17 cellular contexts compared by ENCODE assay signal in the genomic region with DNA sequence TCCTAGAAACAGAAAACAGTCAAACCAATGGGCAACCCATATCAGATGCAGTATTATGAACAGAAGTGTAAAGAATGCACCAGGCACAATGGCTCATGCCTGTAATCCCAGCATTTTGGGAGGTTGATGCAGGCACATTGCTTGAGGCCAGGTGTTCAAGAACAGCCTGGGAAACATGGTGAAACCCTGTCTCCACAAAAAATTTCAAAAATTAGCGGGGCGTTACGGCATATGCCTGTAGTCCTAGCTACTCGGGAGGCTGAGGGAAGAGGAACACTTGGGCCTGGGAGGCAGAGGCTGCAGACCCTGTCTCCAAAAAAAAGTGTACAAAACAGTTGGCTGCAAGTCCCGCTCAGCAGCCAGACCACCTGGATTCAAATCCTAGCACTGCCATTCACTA. TPM values are rescaled to one million over a fixed set of nuclear protein-coding genes. Genes with fewer than 3 reads are reported as not detected.
DNase-seq lines count a peak whose midpoint lies in the region; ATAC-seq and TF ChIP-seq lines count a peak whose summit lies in the region.
"Had no signal": no experiment of that assay in that cellular context is flagged by ENCODE, and none has a peak within 500 bp of the region (broad histone marks: within the 10 kb centered on the region; RNA-seq: fewer than 3 reads in every experiment).

No MANE protein-coding gene starts in this region.

- CTCF ChIA-PET in CD4-positive, alpha-beta memory T cell (lab: Charles Lee; ENCODE audit: partially characterized antibody) = interaction anchor here (9.2 to 32.3 kb wide), 3 partner anchors 11 to 36 kb away, joined by 114 to 1075 read pairs (median 192); no protein-coding TSS in a partner anchor
- CTCF ChIA-PET in Caco-2 (lab: Charles Lee) = no interaction called here

- H2AFZ ChIP-seq in H9 (ENCODE audit: low read length) = no peak overlapping the region

- H3K79me2 ChIP-seq in H9 (ENCODE audit: insufficient read depth, low read length) = peaks cover 49% of the 10 kb centered on the region; the same call in 1 of the 2 replicates

- no peak overlapping the region for H2BK120ac ChIP-seq in H9 (ENCODE audit: low read depth, low read length, poor library complexity, severe bottlenecking)

- H4K20me1 ChIP-seq in H9 (ENCODE audit: control insufficient read depth, insufficient read depth, insufficient read length) = no peaks in the 10 kb centered on the region

- H3K9me3 ChIP-seq in CD4-positive, alpha-beta memory T cell (ENCODE audit: control insufficient read depth in 1 of 2, low read length in 2 of 2) = no peaks in the 10 kb centered on the region
- H3K9me3 ChIP-seq in H9 (ENCODE audit: control insufficient read depth, low read depth, low read length) = no peaks in the 10 kb centered on the region
- H3K9me3 ChIP-seq in left lung = no peaks in the 10 kb centered on the region
- H3K9me3 ChIP-seq in Caco-2 = no peaks in the 10 kb centered on the region
- no peaks in the 10 kb centered on the region for H3K9me3 ChIP-seq in MG63
- H3K9me3 ChIP-seq: thyroid gland had no signal

- peaks cover 90% of the 10 kb centered on the region for H3K4me1 ChIP-seq in CD4-positive, alpha-beta memory T cell (ENCODE audit: insufficient read depth, low read length)
- H3K4me1 ChIP-seq in H9 (ENCODE audit: insufficient read depth, low read length) (peaks cover 18% of the 10 kb centered on the region), left lung (peaks cover 47 to 95% of the 10 kb centered on the region in 2 donors), Caco-2 (peaks cover 46% of the 10 kb centered on the region)

- no peak overlapping the region for H4K91ac ChIP-seq in H9 (ENCODE audit: insufficient read length, low read depth, low read length)

- peaks cover 0 to 3% (median 0%) of the 10 kb centered on the region in 8 donors for H3K9me3 Mint-ChIP-seq in CD4-positive, alpha-beta memory T cell
- H3K9me3 Mint-ChIP-seq in H9 (no peaks in the 10 kb centered on the region), Caco-2 (ENCODE audit: unreplicated experiment) (no peaks in the 10 kb centered on the region)
- H3K9me3 Mint-ChIP-seq in central memory CD8-positive, alpha-beta T cell = no peaks in the 10 kb centered on the region
- H3K9me3 Mint-ChIP-seq in natural killer cell treated with Interleukin-12 subunit alpha and Interleukin-12 subunit beta and Interleukin-15 and Interleukin-18, amount 100 ng/mL, for 72 hours = no peaks in the 10 kb centered on the region

- no peak overlapping the region for H3K18ac ChIP-seq in H9 (ENCODE audit: insufficient read length, low read depth, low read length)

- H3K4me2 ChIP-seq in H9 (ENCODE audit: insufficient read depth, insufficient read length, low read length) = no peak overlapping the region

- H2BK5ac ChIP-seq in H9 (ENCODE audit: insufficient read length, low read length) = no peak overlapping the region

- H3K4me3 ChIP-seq in CD4-positive, alpha-beta memory T cell (ENCODE audit: low read length in 2 of 2) = no peak overlapping the region
- H3K4me3 ChIP-seq in left lung = no peak overlapping the region
- H3K4me3 ChIP-seq in Caco-2 (ENCODE audit: low read depth, low read length) = no peak overlapping the region
- H3K4me3 ChIP-seq in MG63 = no peak overlapping the region
- H3K4me3 ChIP-seq: thyroid gland had no signal

- no peak overlapping the region for H2BK12ac ChIP-seq in H9 (ENCODE audit: insufficient read length, low read depth, low read length)

- peaks cover 3% of the 10 kb centered on the region for H3K79me1 ChIP-seq in H9 (ENCODE audit: insufficient read depth, low read depth, low read length, poor library complexity, severe bottlenecking)

- no peak overlapping the region for H3K9ac ChIP-seq in H9 (ENCODE audit: extremely low read depth, insufficient read length, low read length)

- no peak for ATAC-seq in central memory CD8-positive, alpha-beta T cell (replicated peaks; ENCODE audit: extremely low read depth, poor library complexity, severe bottlenecking)
- ATAC-seq in natural killer cell treated with Interleukin-12 subunit alpha and Interleukin-12 subunit beta and Interleukin-15 and Interleukin-18, amount 100 ng/mL, for 72 hours = no peak
- ATAC-seq in left lung = no peak
- ATAC-seq: foreskin keratinocyte, left ventricle myocardium superior had no signal

- peak overlapping the region; percentile 0 to 94 (median 66) for H3K4me3 Mint-ChIP-seq in CD4-positive, alpha-beta memory T cell
- no peak overlapping the region; a peak in 1 of 5 replicates for H3K4me3 Mint-ChIP-seq in H9
- peak overlapping the region; percentile 61 for H3K4me3 Mint-ChIP-seq in central memory CD8-positive, alpha-beta T cell
- peak overlapping the region; percentile 42 for H3K4me3 Mint-ChIP-seq in natural killer cell treated with Interleukin-12 subunit alpha and Interleukin-12 subunit beta and Interleukin-15 and Interleukin-18, amount 100 ng/mL, for 72 hours
- no peak overlapping the region for H3K4me3 Mint-ChIP-seq in Caco-2 (ENCODE audit: unreplicated experiment)

- peaks cover 54 to 90% (median 73%) of the 10 kb centered on the region in 4 donors for H3K4me1 Mint-ChIP-seq in CD4-positive, alpha-beta memory T cell
- H3K4me1 Mint-ChIP-seq in H9 = peaks cover 61 to 65% of the 10 kb centered on the region in 2 experiments
- H3K4me1 Mint-ChIP-seq in central memory CD8-positive, alpha-beta T cell = peaks cover 84% of the 10 kb centered on the region
- peaks cover 76 to 77% of the 10 kb centered on the region in 2 donors for H3K4me1 Mint-ChIP-seq in natural killer cell treated with Interleukin-12 subunit alpha and Interleukin-12 subunit beta and Interleukin-15 and Interleukin-18, amount 100 ng/mL, for 72 hours (ENCODE audit: low read depth in 2 of 2)
- peaks cover 28% of the 10 kb centered on the region for H3K4me1 Mint-ChIP-seq in Caco-2 (ENCODE audit: low read depth, unreplicated experiment)

- H3K36me3 Mint-ChIP-seq in CD4-positive, alpha-beta memory T cell = peaks cover 16 to 52% of the 10 kb centered on the region in 2 donors
- peaks cover 0 to 12% (median 5%) of the 10 kb centered on the region in 3 experiments; a peak in 4 of 7 replicates for H3K36me3 Mint-ChIP-seq in H9 (ENCODE audit: insufficient read depth in 1 of 3, low read depth in 3 of 3)
- peaks cover 29% of the 10 kb centered on the region for H3K36me3 Mint-ChIP-seq in central memory CD8-positive, alpha-beta T cell (ENCODE audit: insufficient read depth)
- H3K36me3 Mint-ChIP-seq in natural killer cell treated with Interleukin-12 subunit alpha and Interleukin-12 subunit beta and Interleukin-15 and Interleukin-18, amount 100 ng/mL, for 72 hours = peaks cover 5% of the 10 kb centered on the region
- peaks cover 36% of the 10 kb centered on the region for H3K36me3 Mint-ChIP-seq in Caco-2 (ENCODE audit: insufficient read depth, unreplicated experiment)

- no peak overlapping the region for H4K5ac ChIP-seq in H9 (ENCODE audit: insufficient read length, low read depth, low read length)

- BruUV-seq in Caco-2 (replicated peaks; lab: Mats Ljungman, UMichigan) = no TSS peak

- H3T11ph ChIP-seq in H9 (ENCODE audit: low read length) = no peak overlapping the region

- TF ChIP-seq CTCF in H9 (conservative IDR thresholded peaks at IDR 0.05) (no peak), left lung (IDR thresholded peaks at IDR 0.05) (no peak), Caco-2 (IDR thresholded peaks at IDR 0.05; ENCODE audit: insufficient read depth in 1 of 2, low read depth in 1 of 2, low read length in 1 of 2, severe bottlenecking in 1 of 2, unreplicated experiment in 1 of 2) (no peak)

- H3K23me2 ChIP-seq in H9 (ENCODE audit: insufficient read length, low read depth, low read length, poor library complexity, severe bottlenecking) = peaks cover 8% of the 10 kb centered on the region

- no peaks in the 10 kb centered on the region for H3K36me3 ChIP-seq in CD4-positive, alpha-beta memory T cell (ENCODE audit: insufficient read depth, low read length)
- H3K36me3 ChIP-seq in left lung (peaks cover 0 to 4% of the 10 kb centered on the region in 2 donors), Caco-2 (ENCODE audit: control insufficient read depth, insufficient read depth, low read length) (no peaks in the 10 kb centered on the region; the same call in 1 of the 2 replicates), MG63 (peaks cover 13% of the 10 kb centered on the region)
- H3K36me3 ChIP-seq: thyroid gland had no signal

- POLR2A ChIA-PET in CD4-positive, alpha-beta memory T cell (lab: Charles Lee; ENCODE audit: partially characterized antibody) = interaction anchor here (0.9 to 12.5 kb wide), 6 partner anchors 10 to 236 kb away, joined by 3 to 338 read pairs (median 129); a partner anchor contains a TSS
- POLR2A ChIA-PET in Caco-2 (lab: Charles Lee) = interaction anchor here (0.6 kb wide), 1 partner anchor 32 kb away, joined by 4 read pairs; no protein-coding TSS in a partner anchor

- H3K27me3 ChIP-seq in CD4-positive, alpha-beta memory T cell (ENCODE audit: insufficient read depth, low read length) = no peaks in the 10 kb centered on the region
- no peaks in the 10 kb centered on the region for H3K27me3 ChIP-seq in H9 (ENCODE audit: insufficient read depth, low read length)
- H3K27me3 ChIP-seq in left lung = no peaks in the 10 kb centered on the region
- H3K27me3 ChIP-seq in Caco-2 (replicated peaks; ENCODE audit: control insufficient read depth, insufficient read depth, low read length) = no peaks in the 10 kb centered on the region
- no peaks in the 10 kb centered on the region for H3K27me3 ChIP-seq in MG63
- H3K27me3 ChIP-seq: foreskin keratinocyte, thyroid gland had no signal

- no peak overlapping the region for H3K56ac ChIP-seq in H9 (ENCODE audit: insufficient read length, low read depth, low read length)

- intact Hi-C loops in CD4-positive, alpha-beta memory T cell (cut with micrococcal nuclease) = no loop called here
- intact Hi-C loops in left lung (cut with DNase I) (no loop called here), Caco-2 (cut with micrococcal nuclease; ENCODE audit: unreplicated experiment) (no loop called here)

- H2BK20ac ChIP-seq in H9 (ENCODE audit: low read depth, low read length, poor library complexity, severe bottlenecking) = no peak overlapping the region

- no peaks in the 10 kb centered on the region for H3K27me3 Mint-ChIP-seq in CD4-positive, alpha-beta memory T cell
- H3K27me3 Mint-ChIP-seq in H9 (ENCODE audit: low read depth) (no peaks in the 10 kb centered on the region), Caco-2 (ENCODE audit: insufficient read depth, unreplicated experiment) (no peaks in the 10 kb centered on the region)
- H3K27me3 Mint-ChIP-seq in central memory CD8-positive, alpha-beta T cell = no peaks in the 10 kb centered on the region
- H3K27me3 Mint-ChIP-seq in natural killer cell treated with Interleukin-12 subunit alpha and Interleukin-12 subunit beta and Interleukin-15 and Interleukin-18, amount 100 ng/mL, for 72 hours = no peaks in the 10 kb centered on the region

- no peak overlapping the region for H3K27ac ChIP-seq in CD4-positive, alpha-beta memory T cell (ENCODE audit: low read depth, low read length)
- H3K27ac ChIP-seq in H9 (ENCODE audit: insufficient read length, low read depth, low read length) (no peak overlapping the region), left lung (peak overlapping the region in 1 of 2 donors; percentile 91)
- H3K27ac ChIP-seq: foreskin keratinocyte had no signal

- no peak overlapping the region for H2AK5ac ChIP-seq in H9 (ENCODE audit: insufficient read length, low read length)

- no peak for DNase-seq in CD4-positive, alpha-beta memory T cell
- no peak for DNase-seq in H9
- DNase-seq in central memory CD8-positive, alpha-beta T cell (ENCODE audit: low spot score in 2 of 2) = no peak
- peak; percentile 0 for DNase-seq in natural killer cell treated with Interleukin-12 subunit alpha and Interleukin-12 subunit beta and Interleukin-15 and Interleukin-18, amount 100 ng/mL, for 72 hours (ENCODE audit: low spot score)
- DNase-seq in left lung = no peak
- DNase-seq in Caco-2 = no peak
- DNase-seq in MG63 = no peak
- DNase-seq: activated CD4-positive, alpha-beta T cell treated with anti-CD3 and anti-CD28 coated beads, Interleukin-2, amount 50 U/mL, for 48 hours; AML-193; anterior cingulate cortex; foreskin keratinocyte; left ventricle myocardium superior; NCI-H1092 treated with DMSO at 0.1 percent for 48 hours; NCI-H2107; NCI-H524 treated with DMSO at 0.1 percent for 48 hours; T1000; thyroid gland had no signal

- H4K8ac ChIP-seq in H9 (replicated peaks; ENCODE audit: insufficient read length, low read depth, low read length) = no peak overlapping the region

- H2BK15ac ChIP-seq in H9 (ENCODE audit: low read depth, low read length) = no peak overlapping the region

- H3K14ac ChIP-seq in H9 (ENCODE audit: insufficient read depth, low read length) = no peak overlapping the region

- H3K23ac ChIP-seq in H9 (ENCODE audit: insufficient read length, low read depth, low read length) = no peak overlapping the region

- no peak overlapping the region for H3K4ac ChIP-seq in H9 (ENCODE audit: low read depth, low read length)

- H3K27ac Mint-ChIP-seq in CD4-positive, alpha-beta memory T cell = peak overlapping the region; percentile 2 to 96 (median 65)
- peak overlapping the region in 2 of 3 experiments; percentile 13 to 62; a peak in 1 of 7 replicates for H3K27ac Mint-ChIP-seq in H9
- no peak overlapping the region for H3K27ac Mint-ChIP-seq in central memory CD8-positive, alpha-beta T cell (ENCODE audit: low read depth)
- H3K27ac Mint-ChIP-seq in natural killer cell treated with Interleukin-12 subunit alpha and Interleukin-12 subunit beta and Interleukin-15 and Interleukin-18, amount 100 ng/mL, for 72 hours = peak overlapping the region; percentile 56 to 63
- H3K27ac Mint-ChIP-seq in Caco-2 (ENCODE audit: unreplicated experiment) = no peak overlapping the region

- no CpG with 5 or more reads among the region's 5 CpGs for WGBS in H9 (ENCODE audit: extremely low coverage, insufficient read length, low lambda C conversion rate)

RNA-seq across cellular contexts. Expression of a gene that starts 4.9 kb away (rescaled TPM):
- total RNA-seq in CD4-positive, alpha-beta memory T cell = 100 to 1,000 TPM; 108 to 126 TPM
- 100 to 1,000 TPM in 1 of 2 donors, 10 to 100 TPM in 1; 81.7 to 115 TPM for polyA plus RNA-seq in CD4-positive, alpha-beta memory T cell
- total RNA-seq in H9 (2021) = 88.9 and 92.8 TPM in 2 replicates
- total RNA-seq in natural killer cell treated with Interleukin-12 subunit alpha and Interleukin-12 subunit beta and Interleukin-15 and Interleukin-18, amount 100 ng/mL, for 72 hours = 100 to 1,000 TPM; 133 to 160 TPM
- 100 to 1,000 TPM in 1 of 2 donors, 10 to 100 TPM in 1; 90.7 to 111 TPM for total RNA-seq in left lung
- 150 and 162 TPM in 2 replicates for total RNA-seq in Caco-2 (2022)
- 6.4 and 11.5 TPM in 2 replicates for total RNA-seq in MG63 (2014; rRNA removed; shearing (Covaris generic); ENCODE audit: low replicate concordance)

RNA-seq across cellular contexts. Expression of a gene that starts 31.1 kb away (rescaled TPM):
- total RNA-seq in CD4-positive, alpha-beta memory T cell = over 10,000 TPM in 1 of 2 experiments, 1,000 to 10,000 TPM in 1; 8,627 to 11,547 TPM
- polyA plus RNA-seq in CD4-positive, alpha-beta memory T cell = not detected
- 2,441 and 2,702 TPM in 2 replicates for total RNA-seq in H9 (2021)
- 1,000 to 10,000 TPM; 6,345 to 8,722 TPM for total RNA-seq in natural killer cell treated with Interleukin-12 subunit alpha and Interleukin-12 subunit beta and Interleukin-15 and Interleukin-18, amount 100 ng/mL, for 72 hours
- total RNA-seq in left lung = 1,000 to 10,000 TPM; 6,889 to 7,719 TPM
- total RNA-seq in Caco-2 (2022) = 3,944 and 3,946 TPM in 2 replicates
- total RNA-seq in MG63 (2014; rRNA removed; shearing (Covaris generic); ENCODE audit: low replicate concordance) = not detected in 2 replicates
- polyA plus RNA-seq: foreskin keratinocyte had no signal

RNA-seq across cellular contexts. Expression of a gene that starts 32.4 kb away (rescaled TPM):
- total RNA-seq in CD4-positive, alpha-beta memory T cell = 1,000 to 10,000 TPM in 1 of 2 experiments, 100 to 1,000 TPM in 1; 925 to 1,200 TPM
- not detected for polyA plus RNA-seq in CD4-positive, alpha-beta memory T cell
- total RNA-seq in H9 (2021) (3,262 and 3,277 TPM in 2 replicates), left lung (1,000 to 10,000 TPM; 3,185 to 3,518 TPM), Caco-2 (2022) (3,380 and 3,645 TPM in 2 replicates)
- total RNA-seq in natural killer cell treated with Interleukin-12 subunit alpha and Interleukin-12 subunit beta and Interleukin-15 and Interleukin-18, amount 100 ng/mL, for 72 hours = 1,000 to 10,000 TPM; 1,386 to 2,161 TPM
- not detected in 2 replicates for total RNA-seq in MG63 (2014; rRNA removed; shearing (Covaris generic); ENCODE audit: low replicate concordance)
- polyA plus RNA-seq: foreskin keratinocyte had no signal

RNA-seq across cellular contexts. Expression of a gene that starts 41.5 kb away (rescaled TPM):
- 1 to 10 TPM; 4.9 to 5.9 TPM for total RNA-seq in CD4-positive, alpha-beta memory T cell
- polyA plus RNA-seq in CD4-positive, alpha-beta memory T cell = 1 to 10 TPM in 1 of 2 donors, under 1 TPM in 1; 0.46 to 2.2 TPM
- total RNA-seq in H9 (2021) = 1.4 and 2.1 TPM in 2 replicates
- total RNA-seq in natural killer cell treated with Interleukin-12 subunit alpha and Interleukin-12 subunit beta and Interleukin-15 and Interleukin-18, amount 100 ng/mL, for 72 hours = 1 to 10 TPM; 2.4 to 2.6 TPM
- 1 to 10 TPM; 1.7 to 2.3 TPM for total RNA-seq in left lung
- 2.1 and 3.6 TPM in 2 replicates for total RNA-seq in Caco-2 (2022)
- total RNA-seq in MG63 (2014; rRNA removed; shearing (Covaris generic); ENCODE audit: low replicate concordance) = 0.33 TPM in 1 of 2 replicates, not detected in the other

RNA-seq across cellular contexts. Expression of a gene that starts 59.7 kb away (rescaled TPM):
- 1,000 to 10,000 TPM; 1,817 to 1,965 TPM for total RNA-seq in CD4-positive, alpha-beta memory T cell
- polyA plus RNA-seq in CD4-positive, alpha-beta memory T cell = 1,000 to 10,000 TPM; 1,342 to 2,125 TPM
- total RNA-seq in H9 (2021) (2,950 and 3,019 TPM in 2 replicates), left lung (1,000 to 10,000 TPM; 1,565 to 1,940 TPM), Caco-2 (2022) (2,379 and 2,383 TPM in 2 replicates)
- total RNA-seq in natural killer cell treated with Interleukin-12 subunit alpha and Interleukin-12 subunit beta and Interleukin-15 and Interleukin-18, amount 100 ng/mL, for 72 hours = 1,000 to 10,000 TPM; 1,757 to 2,186 TPM
- 5,975 and 7,875 TPM in 2 replicates for total RNA-seq in MG63 (2014; rRNA removed; shearing (Covaris generic); ENCODE audit: low replicate concordance)

Comparison
In these comparisons a context has a peak if more than half of its experiments do, and no peak if none do; other contexts are left out.
1. H3K27ac Mint-ChIP-seq: peak in CD4-positive, alpha-beta memory T cell (7 of 7), H9 (2 of 3) and natural killer cell treated with Interleukin-12 subunit alpha and Interleukin-12 subunit beta and Interleukin-15 and Interleukin-18, amount 100 ng/mL, for 72 hours (2 of 2); none in central memory CD8-positive, alpha-beta T cell (single experiment) and Caco-2 (single experiment).
2. H3K4me3 Mint-ChIP-seq: peak in CD4-positive, alpha-beta memory T cell (8 of 8), central memory CD8-positive, alpha-beta T cell (single experiment) and natural killer cell treated with Interleukin-12 subunit alpha and Interleukin-12 subunit beta and Interleukin-15 and Interleukin-18, amount 100 ng/mL, for 72 hours (single experiment); none in H9 (0 of 2) and Caco-2 (single experiment).
3. RNA of a gene that starts 31.1 kb away (total RNA-seq): 8,627 to 11,547 TPM in CD4-positive, alpha-beta memory T cell, 6,345 to 8,722 TPM in natural killer cell treated with Interleukin-12 subunit alpha and Interleukin-12 subunit beta and Interleukin-15 and Interleukin-18, amount 100 ng/mL, for 72 hours, 6,889 to 7,719 TPM in left lung, 3,944 to 3,946 TPM in Caco-2 and 2,441 to 2,702 TPM in H9; not detected in MG63; every median in the first group is over 1,000 times any median in the second.
4. RNA of a gene that starts 32.4 kb away (total RNA-seq): 3,380 to 3,645 TPM in Caco-2, 3,185 to 3,518 TPM in left lung, 3,262 to 3,277 TPM in H9, 1,386 to 2,161 TPM in natural killer cell treated with Interleukin-12 subunit alpha and Interleukin-12 subunit beta and Interleukin-15 and Interleukin-18, amount 100 ng/mL, for 72 hours and 925 to 1,200 TPM in CD4-positive, alpha-beta memory T cell; not detected in MG63; every median in the first group is over 100 times any median in the second.